ENCODE assay signal across 8 cellular contexts in genomic region chr1:185156854-185157598, GRCh38. TPM values are rescaled to one million over a fixed set of nuclear protein-coding genes. Genes with fewer than 3 reads are reported as not detected.
A peak's percentile ranks its signal among the peaks of the same experiment; 100 is the strongest.
DNase-seq lines count a peak whose midpoint lies in the region; ATAC-seq and TF ChIP-seq lines count a peak whose summit lies in the region.

Gene SWT1, plus strand, starts transcription at chr1:185157167. Its CDS starts 3,675 bp downstream, at chr1:185160842.
Gene TRMT1L, minus strand, starts transcription at chr1:185156953. Its CDS starts 241 bp downstream, at chr1:185156712.

- H3K27ac ChIP-seq in rectal smooth muscle tissue (ENCODE audit: low read depth, low read length): peak within 1 kb of the TSS; percentile 99
- peak within 1 kb of the TSS; percentile 93 to 96 for H3K27ac ChIP-seq in aorta (ENCODE audit: low read depth in 1 of 2, low read length in 2 of 2)

- H3K9ac ChIP-seq in rectal smooth muscle tissue (ENCODE audit: low read length): peak within 1 kb of the TSS; percentile 96

- no peaks in the 10 kb centered on the region for H3K9me3 ChIP-seq in aorta (ENCODE audit: control insufficient read depth, low read length)

- WGBS in aorta, 2 donors: 0% methylated on average over 62 to 63 of the region's 63 CpGs

- TF ChIP-seq CTCF in astrocyte of the cerebellum (IDR thresholded peaks at IDR 0.05; ENCODE audit: low read depth, low read length, missing control alignments): no peak

- H3K27me3 ChIP-seq in rectal smooth muscle tissue (ENCODE audit: control insufficient read depth, insufficient read depth, low read length) (no peaks in the 10 kb centered on the region), aorta (ENCODE audit: control insufficient read depth in 1 of 2, insufficient read depth in 2 of 2, low read length in 1 of 2) (no peaks in the 10 kb centered on the region)

- DNase-seq in NCI-H187 treated with DMSO at 0.1 percent for 48 hours (lab: John Stamatoyannopoulos, UW) (peak; percentile 100), T-helper 22 cell (ENCODE audit: low read depth) (peak; percentile 98), astrocyte of the cerebellum (ENCODE audit: low read depth) (peak; percentile 98), hepatic stellate cell (ENCODE audit: low spot score) (peak; percentile 88), aorta (peak; percentile 99 to 100)

- peaks cover 19% of the 10 kb centered on the region for H3K4me1 ChIP-seq in rectal smooth muscle tissue (ENCODE audit: control insufficient read depth, insufficient read depth, low read length)
- H3K4me1 ChIP-seq in aorta (ENCODE audit: control insufficient read depth in 1 of 2, insufficient read depth in 2 of 2, low read length in 2 of 2): peaks cover 0 to 6% of the 10 kb centered on the region in 2 donors

- ATAC-seq in GM18499 (IDR thresholded peaks at IDR 0.05; ENCODE audit: insufficient read depth, unreplicated experiment): peak; percentile 90
- peak; percentile 91 for ATAC-seq in HG02943 (IDR thresholded peaks at IDR 0.05; ENCODE audit: low read depth, unreplicated experiment)
- peak; percentile 99 for ATAC-seq in aorta (ENCODE audit: low FRiP score)

- H3K4me3 ChIP-seq in astrocyte of the cerebellum (ENCODE audit: low read depth, low read length) (peak within 1 kb of the TSS; percentile 85), rectal smooth muscle tissue (ENCODE audit: low read length) (peak within 1 kb of the TSS; percentile 96), aorta (ENCODE audit: low read length in 2 of 2) (peak within 1 kb of the TSS; percentile 85 to 93)

- H3K36me3 ChIP-seq in rectal smooth muscle tissue (ENCODE audit: control insufficient read depth, insufficient read depth, low read length): no peaks in the 10 kb centered on the region
- H3K36me3 ChIP-seq in aorta (ENCODE audit: control insufficient read depth in 1 of 2, insufficient read depth in 2 of 2, low read length in 1 of 2): no peaks in the 10 kb centered on the region

- intact Hi-C loops in aorta (cut with DNase I): loop anchor here (2.0 to 10.0 kb wide), 3 partner anchors 110 to 402 kb away; partner anchors contain the start of genes EDEM3 (in 1 of the 2) and RNF2 (in 1 of the 2)

- in situ Hi-C loops in astrocyte of the cerebellum (cut with HindIII; ENCODE audit: low sequenced_read_pairs): loop anchor here (25.0 kb wide), 1 partner anchor 530 kb away; no protein-coding TSS in a partner anchor

RNA-seq across cellular contexts. Expression of gene SWT1, which starts in this region (rescaled TPM):
- 1 to 10 TPM; 6.9 to 7.8 TPM for total RNA-seq in aorta
- polyA plus RNA-seq in aorta: 1 to 10 TPM; 2.5 to 3.0 TPM

RNA-seq across cellular contexts. Expression of gene TRMT1L, which starts in this region (rescaled TPM):
- 10 to 100 TPM in 1 of 2 donors, 1 to 10 TPM in 1; 9.6 to 16.9 TPM for total RNA-seq in aorta
- 1 to 10 TPM; 5.1 to 6.3 TPM for polyA plus RNA-seq in aorta

Comparison
In these comparisons a context has a peak if more than half of its experiments do, and no peak if none do; other contexts are left out.
1. Peak in every context shown above with its lines: DNase-seq, ATAC-seq, H3K4me3 ChIP-seq and H3K27ac ChIP-seq.